Comparison of ENCODE assay signal across 10 cellular contexts in the genomic region with DNA sequence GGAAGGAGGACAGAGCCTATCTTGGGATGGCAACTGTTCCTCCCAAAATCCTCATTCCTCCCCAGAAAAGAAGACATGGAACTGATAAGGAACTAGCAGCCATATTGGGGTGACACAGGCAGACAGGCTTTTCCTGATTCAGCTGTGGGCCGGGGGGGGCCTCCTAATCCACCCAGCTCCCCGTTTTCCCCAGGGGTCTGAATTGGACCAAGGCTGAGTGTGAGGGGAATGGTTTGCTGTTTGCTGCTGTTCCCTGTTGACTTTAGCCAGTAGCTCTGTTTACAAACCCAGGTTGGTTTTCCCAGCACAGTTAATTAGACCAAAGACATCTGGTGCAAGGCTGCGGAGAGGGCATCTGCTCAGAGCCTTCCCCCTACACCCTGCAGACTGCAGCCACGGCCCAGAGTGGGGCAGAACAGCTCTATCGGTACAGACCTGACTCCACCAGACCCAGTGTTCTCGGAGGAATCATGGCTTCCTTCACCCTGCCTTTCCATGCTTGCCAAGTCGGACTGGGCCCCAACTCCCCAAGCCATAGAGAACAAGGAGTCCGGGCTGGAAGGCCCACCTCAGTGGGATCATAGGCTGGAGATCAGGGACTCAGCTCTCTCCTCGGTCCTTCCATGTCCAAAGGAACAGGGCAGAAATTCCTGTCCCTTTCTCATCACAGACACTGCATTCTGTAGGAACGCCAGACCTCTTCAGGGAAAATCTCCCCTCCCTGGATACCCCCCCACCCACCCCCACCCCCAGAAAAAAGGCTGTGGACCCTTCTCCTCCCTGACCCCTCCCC. TPM values are rescaled to one million over a fixed set of nuclear protein-coding genes. Genes with fewer than 3 reads are reported as not detected.
DNase-seq lines count a peak whose midpoint lies in the region; ATAC-seq and TF ChIP-seq lines count a peak whose summit lies in the region.
"Had no signal": no experiment of that assay in that cellular context is flagged by ENCODE, and none has a peak within 500 bp of the region (broad histone marks: within the 10 kb centered on the region; RNA-seq: fewer than 3 reads in every experiment).

No MANE protein-coding gene starts in this region.

- H3K4me1 ChIP-seq in GM23338 (ENCODE audit: insufficient read depth), result peaks cover 46% of the 10 kb centered on the region
- peaks cover 5 to 20% of the 10 kb centered on the region in 2 donors for H3K4me1 ChIP-seq in gastrocnemius medialis

- H3K4me2 ChIP-seq in GM23338, result peak overlapping the region; percentile 95

- peak overlapping the region; percentile 78 for H2AFZ ChIP-seq in GM23338

- peaks cover 30% of the 10 kb centered on the region for H3K27me3 Mint-ChIP-seq in GM23338 (ENCODE audit: insufficient read depth, low read depth, poor library complexity)
- peaks cover 66% of the 10 kb centered on the region for H3K27me3 Mint-ChIP-seq in activated CD8-positive, alpha-beta T cell treated with anti-CD3 and anti-CD28 coated beads, Interleukin-2, amount 10 ng/mL, durations not matched to agents 7 days and 5 days (ENCODE audit: low read depth)

- no peaks in the 10 kb centered on the region for H3K9me3 Mint-ChIP-seq in GM23338
- H3K9me3 Mint-ChIP-seq in activated CD8-positive, alpha-beta T cell treated with anti-CD3 and anti-CD28 coated beads, Interleukin-2, amount 10 ng/mL, durations not matched to agents 7 days and 5 days (ENCODE audit: insufficient read depth), result no peaks in the 10 kb centered on the region
- H3K9me3 Mint-ChIP-seq: activated T-cell treated with anti-CD3 and anti-CD28 coated beads, Interleukin-2, amount 50 U/mL, for 72 hours had no signal

- peak overlapping the region; percentile 86 for H3K4me3 Mint-ChIP-seq in GM23338
- no peak overlapping the region for H3K4me3 Mint-ChIP-seq in activated CD8-positive, alpha-beta T cell treated with anti-CD3 and anti-CD28 coated beads, Interleukin-2, amount 10 ng/mL, durations not matched to agents 7 days and 5 days

- ATAC-seq in GM23338, result peak; percentile 5
- ATAC-seq in gastrocnemius medialis, result no peak
- ATAC-seq in HG02938 (IDR thresholded peaks at IDR 0.05; ENCODE audit: unreplicated experiment), result no peak
- ATAC-seq in activated CD8-positive, alpha-beta T cell treated with anti-CD3 and anti-CD28 coated beads, Interleukin-2, amount 10 ng/mL, durations not matched to agents 7 days and 5 days, result no peak
- ATAC-seq in GM21515 (IDR thresholded peaks at IDR 0.05; ENCODE audit: unreplicated experiment), result no peak
- ATAC-seq: activated T-cell treated with anti-CD3 and anti-CD28 coated beads, Interleukin-2, amount 50 U/mL, for 72 hours; Panc1 had no signal

- H3K9me2 ChIP-seq in GM23338 (ENCODE audit: insufficient read depth), result no peaks in the 10 kb centered on the region

- intact Hi-C loops in gastrocnemius medialis (cut with DNase I; ENCODE audit: low total_unique reads), result loop anchor here (2.0 to 5.0 kb wide), 2 partner anchors 79 to 316 kb away; partner anchors contain the start of gene COX7A2L

- H3K79me2 ChIP-seq in GM23338 (replicated peaks; ENCODE audit: insufficient read depth), result peaks cover 22% of the 10 kb centered on the region

- H3K27ac ChIP-seq in GM23338 (ENCODE audit: low read depth) (no peak overlapping the region; the same call in 1 of the 2 replicates), gastrocnemius medialis (peak overlapping the region; percentile 88 to 94 (median 94))

- TF ChIP-seq CTCF in GM23338 (conservative IDR thresholded peaks at IDR 0.05; ENCODE audit: low read depth in 2 of 2), result no peak
- TF ChIP-seq CTCF in fibroblast of villous mesenchyme (IDR thresholded peaks at IDR 0.05; ENCODE audit: insufficient read depth, low read depth, low read length), result no peak
- no peak for TF ChIP-seq CTCF in gastrocnemius medialis (IDR thresholded peaks at IDR 0.05 in 4 of 5, conservative IDR thresholded peaks at IDR 0.05 in 1 of 5)

- H3K27ac Mint-ChIP-seq in GM23338, result peak overlapping the region; percentile 89
- H3K27ac Mint-ChIP-seq in activated CD8-positive, alpha-beta T cell treated with anti-CD3 and anti-CD28 coated beads, Interleukin-2, amount 10 ng/mL, durations not matched to agents 7 days and 5 days, result no peak overlapping the region
- H3K27ac Mint-ChIP-seq: activated T-cell treated with anti-CD3 and anti-CD28 coated beads, Interleukin-2, amount 50 U/mL, for 72 hours had no signal

- DNase-seq in GM23338 (ENCODE audit: low spot score), result no peak
- DNase-seq in NCI-H748 (lab: John Stamatoyannopoulos, UW; ENCODE audit: unreplicated experiment), result peak; percentile 75
- peak; percentile 86 for DNase-seq in fibroblast of villous mesenchyme (ENCODE audit: low read depth)
- no peak for DNase-seq in gastrocnemius medialis
- no peak for DNase-seq in OCI-M1 (lab: John Stamatoyannopoulos, UW)
- DNase-seq in activated CD8-positive, alpha-beta T cell treated with anti-CD3 and anti-CD28 coated beads, Interleukin-2, amount 10 ng/mL, durations not matched to agents 7 days and 5 days, result no peak
- DNase-seq: activated T-cell treated with anti-CD3 and anti-CD28 coated beads, Interleukin-2, amount 50 U/mL, for 72 hours had no signal

- H3K36me3 ChIP-seq in GM23338 (ENCODE audit: insufficient read depth), result no peaks in the 10 kb centered on the region
- no peaks in the 10 kb centered on the region for H3K36me3 ChIP-seq in gastrocnemius medialis

- no peak for TF ChIP-seq POLR2A in gastrocnemius medialis (IDR thresholded peaks at IDR 0.05)

- H3K27me3 ChIP-seq in GM23338 (ENCODE audit: insufficient read depth), result peaks cover 16% of the 10 kb centered on the region
- no peaks in the 10 kb centered on the region for H3K27me3 ChIP-seq in gastrocnemius medialis

- CTCF ChIA-PET in activated CD8-positive, alpha-beta T cell treated with anti-CD3 and anti-CD28 coated beads, Interleukin-2, amount 10 ng/mL, durations not matched to agents 7 days and 5 days (lab: Charles Lee), result interaction anchor here (0.9 to 1.0 kb wide), 2 partner anchors 41 to 178 kb away, joined by 3 to 4 read pairs; no protein-coding TSS in a partner anchor

- no peaks in the 10 kb centered on the region for H4K20me1 ChIP-seq in GM23338 (replicated peaks; ENCODE audit: insufficient read depth)

- H3K4me3 ChIP-seq in GM23338, result peak overlapping the region; percentile 74
- peak overlapping the region; percentile 72 for H3K4me3 ChIP-seq in fibroblast of villous mesenchyme (ENCODE audit: low read depth, low read length)
- peak overlapping the region in 1 of 4 donors; percentile 73 for H3K4me3 ChIP-seq in gastrocnemius medialis

- in situ Hi-C loops in gastrocnemius medialis (cut with MboI; ENCODE audit: low sequenced_read_pairs in 4 of 4), result no loop called here

- POLR2A ChIA-PET in activated CD8-positive, alpha-beta T cell treated with anti-CD3 and anti-CD28 coated beads, Interleukin-2, amount 10 ng/mL, durations not matched to agents 7 days and 5 days (lab: Charles Lee), result interaction anchor here (0.6 kb wide), 1 partner anchor 16 kb away, joined by 3 read pairs; no protein-coding TSS in a partner anchor

- H3K4me1 Mint-ChIP-seq in GM23338, result peaks cover 63% of the 10 kb centered on the region
- H3K4me1 Mint-ChIP-seq in activated CD8-positive, alpha-beta T cell treated with anti-CD3 and anti-CD28 coated beads, Interleukin-2, amount 10 ng/mL, durations not matched to agents 7 days and 5 days (ENCODE audit: low read depth), result peaks cover 2% of the 10 kb centered on the region

- H3K36me3 Mint-ChIP-seq in GM23338 (ENCODE audit: low read depth), result peaks cover 3% of the 10 kb centered on the region; the same call in 1 of the 3 replicates
- H3K36me3 Mint-ChIP-seq in activated CD8-positive, alpha-beta T cell treated with anti-CD3 and anti-CD28 coated beads, Interleukin-2, amount 10 ng/mL, durations not matched to agents 7 days and 5 days (ENCODE audit: low read depth), result no peaks in the 10 kb centered on the region

- no peaks in the 10 kb centered on the region for H3F3A ChIP-seq in GM23338 (replicated peaks; ENCODE audit: low read depth)

- no peaks in the 10 kb centered on the region for H3K9me3 ChIP-seq in gastrocnemius medialis

TF ChIP-seq in GM23338, 12 proteins besides CTCF, POLR2A, EP300 and RAD21 (continues in another document):
- no peak for TF ChIP-seq REST (IDR thresholded peaks at IDR 0.05; ENCODE audit: unreplicated experiment)

RNA-seq across cellular contexts. Expression of gene PKDCC, which starts 1.7 kb away (rescaled TPM):
- 32.8 and 44.8 TPM in 2 replicates for total RNA-seq in GM23338 (2014; rRNA removed; shearing (Covaris generic))
- polyA plus RNA-seq in GM23338 (2016; fragmentation: Nextera tagmentation; extraction: Ambion mirVana), result 7.0 and 9.3 TPM in 2 replicates
- total RNA-seq in fibroblast of villous mesenchyme (8.2 and 31.2 TPM in 2 replicates), gastrocnemius medialis (100 to 1,000 TPM; 152 to 246 (median 186) TPM)
- not detected for total RNA-seq in activated CD8-positive, alpha-beta T cell treated with anti-CD3 and anti-CD28 coated beads, Interleukin-2, amount 10 ng/mL, durations not matched to agents 7 days and 5 days
- total RNA-seq: activated T-cell treated with anti-CD3 and anti-CD28 coated beads, Interleukin-2, amount 50 U/mL, for 72 hours had no signal

Comparison
In these comparisons a context has a peak if more than half of its experiments do, and no peak if none do; other contexts are left out.
1. DNase-seq: peak in NCI-H748 (single experiment) and fibroblast of villous mesenchyme (single experiment); none in GM23338 (single experiment), gastrocnemius medialis (0 of 2), OCI-M1 (single experiment) and activated CD8-positive, alpha-beta T cell treated with anti-CD3 and anti-CD28 coated beads, Interleukin-2, amount 10 ng/mL, durations not matched to agents 7 days and 5 days (single experiment).